In genomic region chr7:75188577-75189358, GRCh38 we compare ENCODE assay signal across 7 cellular contexts.
DNase-seq lines count a peak whose midpoint lies in the region; ATAC-seq and TF ChIP-seq lines count a peak whose summit lies in the region.
"Not testable (repeated sequence)": the region's sequence is repeated elsewhere in the genome, so short reads cannot be mapped to it uniquely, and the experiment has no call there.

No MANE protein-coding gene starts in this region.

- H2BK120ac ChIP-seq in IMR-90 (ENCODE audit: low read depth, low read length) = not testable (repeated sequence)

- not testable (repeated sequence) for H3K9me1 ChIP-seq in IMR-90 (ENCODE audit: insufficient read depth, low read length)

- H3K36me3 ChIP-seq in IMR-90 (ENCODE audit: control insufficient read depth, insufficient read depth, low read length); left lung; suprapubic skin: not testable (repeated sequence)

- dilution Hi-C loops in IMR-90 (cut with HindIII; ENCODE audit: low sequenced_read_pairs, unreplicated experiment) = not testable (repeated sequence)

- not testable (repeated sequence) for H3K23ac ChIP-seq in IMR-90 (ENCODE audit: low read depth, low read length)

- not testable (repeated sequence) for H3K4me1 ChIP-seq in IMR-90 (ENCODE audit: control insufficient read depth, insufficient read depth, low read length); foreskin keratinocyte; left lung; suprapubic skin

- peak overlapping the region; percentile 88 for H2BK5ac ChIP-seq in IMR-90 (ENCODE audit: low read depth, low read length, poor library complexity, severe bottlenecking)

- not testable (repeated sequence) for BruUV-seq in IMR-90 (replicated peaks; lab: Mats Ljungman, UMichigan)

- H3K9ac ChIP-seq in IMR-90 (ENCODE audit: low read depth, low read length) = not testable (repeated sequence)

- H4K5ac ChIP-seq in IMR-90 (ENCODE audit: low read depth, low read length) = not testable (repeated sequence)

- not testable (repeated sequence) for DNase-seq in IMR-90; RWPE1 (ENCODE audit: low spot score); activated naive CD8-positive, alpha-beta T cell treated with anti-CD3 and anti-CD28 coated beads, Interleukin-2, amount 50 U/mL, for 24 hours; foreskin keratinocyte
- DNase-seq in left lung (peak; percentile 17 to 46), mesothelial cell of epicardium (ENCODE audit: low spot score in 2 of 2, unreplicated experiment in 2 of 2) (peak; percentile 0 to 16), suprapubic skin (ENCODE audit: low spot score in 2 of 2) (peak; percentile 14 to 26)

- not testable (repeated sequence) for TF ChIP-seq POLR2A in IMR-90 (IDR thresholded peaks at IDR 0.05; ENCODE audit: low read depth, low read length); suprapubic skin (IDR thresholded peaks at IDR 0.05)

- intact Hi-C loops in IMR-90 (cut with micrococcal nuclease); left lung (cut with DNase I): not testable (repeated sequence)

- H3K4me1 Mint-ChIP-seq in activated naive CD8-positive, alpha-beta T cell treated with anti-CD3 and anti-CD28 coated beads, Interleukin-2, amount 50 U/mL, for 24 hours; mesothelial cell of epicardium: not testable (repeated sequence)

- not testable (repeated sequence) for H2AFZ ChIP-seq in IMR-90 (replicated peaks; ENCODE audit: low read length, poor library complexity)

- H3K4me3 Mint-ChIP-seq in activated naive CD8-positive, alpha-beta T cell treated with anti-CD3 and anti-CD28 coated beads, Interleukin-2, amount 50 U/mL, for 24 hours; mesothelial cell of epicardium: not testable (repeated sequence)

- H2BK20ac ChIP-seq in IMR-90 (ENCODE audit: low read depth, low read length) = peak overlapping the region; percentile 34; the same call in 1 of the 2 replicates

- not testable (repeated sequence) for H3K36me3 Mint-ChIP-seq in activated naive CD8-positive, alpha-beta T cell treated with anti-CD3 and anti-CD28 coated beads, Interleukin-2, amount 50 U/mL, for 24 hours (ENCODE audit: low read depth); mesothelial cell of epicardium

- not testable (repeated sequence) for H3K9me3 ChIP-seq in IMR-90 (ENCODE audit: control insufficient read depth, insufficient read depth, low read length); left lung; suprapubic skin

- in situ Hi-C loops in IMR-90 (cut with MboI; ENCODE audit: low sequenced_read_pairs) = not testable (repeated sequence)

- not testable (repeated sequence) for TF ChIP-seq EP300 in suprapubic skin (IDR thresholded peaks at IDR 0.05)

- not testable (repeated sequence) for H3K9me3 Mint-ChIP-seq in activated naive CD8-positive, alpha-beta T cell treated with anti-CD3 and anti-CD28 coated beads, Interleukin-2, amount 50 U/mL, for 24 hours; mesothelial cell of epicardium

- not testable (repeated sequence) for H3K4me3 ChIP-seq in IMR-90 (ENCODE audit: insufficient read depth, low read depth, low read length); left lung; suprapubic skin

- POLR2A ChIA-PET in IMR-90 (lab: Charles Lee; ENCODE audit: unreplicated experiment); RWPE1 (lab: Yijun Ruan, JAX; ENCODE audit: low non-redundant PET): not testable (repeated sequence)

- peak overlapping the region; percentile 67 for H3K4ac ChIP-seq in IMR-90 (ENCODE audit: low read depth, low read length)

- 0 out of 4 replicates have a peak overlapping the region, but pooled peaks of 1 of the 2 experiments have one; percentile 64 for H4K8ac ChIP-seq in IMR-90 (ENCODE audit: low read depth in 2 of 2, low read length in 2 of 2)

- CTCF ChIA-PET in IMR-90 (lab: Yijun Ruan, JAX); RWPE1 (lab: Yijun Ruan, JAX): not testable (repeated sequence)

- not testable (repeated sequence) for H2BK15ac ChIP-seq in IMR-90 (ENCODE audit: low read depth, low read length)

- TF ChIP-seq RAD21 in IMR-90 (IDR thresholded peaks at IDR 0.05; ENCODE audit: low read length) = not testable (repeated sequence)

- peak overlapping the region; percentile 94 for H2AK5ac ChIP-seq in IMR-90 (ENCODE audit: low read depth, low read length)

- not testable (repeated sequence) for H3K27me3 ChIP-seq in IMR-90 (ENCODE audit: control insufficient read depth, insufficient read depth, low read length); foreskin keratinocyte; left lung; suprapubic skin

- H2AK9ac ChIP-seq in IMR-90 (replicated peaks; ENCODE audit: low read depth, low read length, poor library complexity) = not testable (repeated sequence)

- H3K79me1 ChIP-seq in IMR-90 (ENCODE audit: low read depth in 1 of 2, low read length in 2 of 2) = not testable (repeated sequence)

- not testable (repeated sequence) for H3K56ac ChIP-seq in IMR-90 (ENCODE audit: extremely low read depth, insufficient read depth, low read length)

- WGBS in IMR-90 (ENCODE audit: extremely low coverage in 2 of 2, insufficient read length in 1 of 2), 2 experiments = no CpG with 5 or more reads among the region's 15 CpGs
- WGBS in suprapubic skin = no CpG with 5 or more reads among the region's 15 CpGs

- TF ChIP-seq CTCF in IMR-90 (conservative IDR thresholded peaks at IDR 0.05; ENCODE audit: low read depth, low read length); RWPE1 (conservative IDR thresholded peaks at IDR 0.05; ENCODE audit: low read depth); foreskin keratinocyte (conservative IDR thresholded peaks at IDR 0.05); left lung (IDR thresholded peaks at IDR 0.05); mesothelial cell of epicardium (IDR thresholded peaks at IDR 0.05; ENCODE audit: unreplicated experiment); suprapubic skin (IDR thresholded peaks at IDR 0.05): not testable (repeated sequence)

- H4K91ac ChIP-seq in IMR-90 (ENCODE audit: insufficient read depth, low read depth, low read length) = peak overlapping the region; percentile 79; the same call in 1 of the 2 replicates

- H3K27ac Mint-ChIP-seq in activated naive CD8-positive, alpha-beta T cell treated with anti-CD3 and anti-CD28 coated beads, Interleukin-2, amount 50 U/mL, for 24 hours; mesothelial cell of epicardium: not testable (repeated sequence)

- H3K27me3 Mint-ChIP-seq in activated naive CD8-positive, alpha-beta T cell treated with anti-CD3 and anti-CD28 coated beads, Interleukin-2, amount 50 U/mL, for 24 hours; mesothelial cell of epicardium (ENCODE audit: low read depth): not testable (repeated sequence)

- not testable (repeated sequence) for H4K20me1 ChIP-seq in IMR-90 (ENCODE audit: insufficient read depth, low read length)

- H3K14ac ChIP-seq in IMR-90 (replicated peaks; ENCODE audit: low read depth, low read length) = not testable (repeated sequence)

- ATAC-seq in IMR-90 (ENCODE audit: low read depth) (peak; percentile 13; the same call in 1 of the 2 replicates), foreskin keratinocyte (peak; percentile 92), left lung (peak; percentile 32)
- ATAC-seq in activated naive CD8-positive, alpha-beta T cell treated with anti-CD3 and anti-CD28 coated beads, Interleukin-2, amount 50 U/mL, for 24 hours = peak; percentile 49

- peak overlapping the region; percentile 87 for H3K27ac ChIP-seq in IMR-90 (ENCODE audit: insufficient read depth, low read length)
- peak overlapping the region; percentile 86 for H3K27ac ChIP-seq in RWPE1
- H3K27ac ChIP-seq in foreskin keratinocyte, left lung, suprapubic skin: not testable (repeated sequence)

- not testable (repeated sequence) for H3K4me2 ChIP-seq in IMR-90 (ENCODE audit: low read depth, low read length)

- H3K18ac ChIP-seq in IMR-90 (ENCODE audit: low read depth, low read length) = not testable (repeated sequence)

Comparison
In these comparisons a context has a peak if more than half of its experiments do, and no peak if none do; other contexts are left out.
1. ATAC-seq: peak in every context shown above with its lines; median percentile 92 in foreskin keratinocyte; 49 in activated naive CD8-positive, alpha-beta T cell treated with anti-CD3 and anti-CD28 coated beads, Interleukin-2, amount 50 U/mL, for 24 hours; 32 in left lung; 13 in IMR-90.